Comparison of ENCODE assay signal across 35 cellular contexts in the genomic region with DNA sequence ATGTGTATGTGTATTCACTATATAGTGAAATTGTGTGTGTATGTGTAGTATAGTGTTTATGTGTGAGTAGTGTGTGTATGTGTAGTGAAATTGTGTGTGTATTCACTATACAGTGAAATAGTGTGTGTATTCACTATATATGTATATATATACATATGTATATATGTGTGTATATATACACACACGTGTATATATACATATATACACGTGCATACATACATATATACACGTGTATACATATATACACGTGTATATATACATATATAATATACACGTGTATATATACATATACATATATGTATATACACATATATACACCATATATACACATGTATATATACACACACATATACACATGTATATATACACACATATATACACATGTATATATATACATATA.
"Had no signal": no experiment of that assay in that cellular context is flagged by ENCODE, and none has a peak within 500 bp of the region (broad histone marks: within the 10 kb centered on the region; RNA-seq: fewer than 3 reads in every experiment).

No MANE protein-coding gene starts in this region.

- H3K4me2 ChIP-seq: KMS-11 had no signal

- H3K27me3 ChIP-seq: MG63 had no signal

- DNase-seq: Karpas-422, Kasumi-1, MG63, MM.1S, MV-4-11, NCI-H1048, NCI-H1092, NCI-H1092 treated with DMSO at 0.1 percent for 48 hours, NCI-H1105, NCI-H1105 treated with DMSO at 0.1 percent for 48 hours, NCI-H1417, NCI-H1417 treated with DMSO at 0.1 percent for 48 hours, NCI-H1436, NCI-H1436 treated with DMSO at 0.1 percent for 48 hours, NCI-H146, NCI-H1694, NCI-H1694 treated with DMSO at 0.1 percent for 48 hours, NCI-H187, NCI-H187 treated with DMSO at 0.1 percent for 48 hours, NCI-H1930, NCI-H2029, NCI-H2029 treated with DMSO at 0.1 percent for 48 hours, NCI-H2081, NCI-H2081 treated with DMSO at 0.1 percent for 48 hours, NCI-H2107, NCI-H2171, NCI-H2171 treated with DMSO at 0.1 percent for 48 hours, NCI-H2227 treated with DMSO at 0.1 percent for 48 hours, NCI-H226, NCI-H345, NCI-H446, NCI-H446 treated with DMSO at 0.1 percent for 48 hours, NCI-H510A, NCI-H510A treated with DMSO at 0.1 percent for 48 hours had no signal

- H3K9ac ChIP-seq: KMS-11 had no signal

- H3K27ac ChIP-seq: KMS-11 had no signal

- H3K9me3 ChIP-seq: MG63 had no signal

- H3K4me3 ChIP-seq: MG63 had no signal

- H3K36me3 ChIP-seq: MG63 had no signal
